In the genomic region with DNA sequence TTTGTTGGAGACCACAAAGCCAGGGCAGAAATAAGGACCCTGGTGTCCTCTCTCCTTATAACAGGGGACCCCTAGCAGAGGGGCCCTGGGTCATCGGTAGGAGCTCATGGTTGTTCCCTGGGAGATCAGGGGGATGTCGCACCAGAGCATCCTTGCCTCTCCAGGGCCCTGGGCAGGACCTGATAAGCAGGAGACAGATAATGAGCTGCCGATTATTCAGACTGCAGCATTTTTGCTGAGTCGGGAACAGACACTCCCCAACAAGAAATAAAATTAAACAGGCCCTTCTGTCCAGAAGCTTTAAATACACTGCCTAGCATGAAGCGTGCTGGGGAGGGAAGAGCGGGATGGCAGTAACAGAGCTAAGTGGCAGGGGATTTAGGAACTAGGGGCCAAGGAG, we compare ENCODE assay signal across 20 cellular contexts. TPM values are rescaled to one million over a fixed set of nuclear protein-coding genes. Genes with fewer than 3 reads are reported as not detected.
DNase-seq lines count a peak whose midpoint lies in the region; ATAC-seq and TF ChIP-seq lines count a peak whose summit lies in the region.
"Had no signal": no experiment of that assay in that cellular context is flagged by ENCODE, and none has a peak within 500 bp of the region (broad histone marks: within the 10 kb centered on the region; RNA-seq: fewer than 3 reads in every experiment).

No MANE protein-coding gene starts in this region.

- intact Hi-C loops in thyroid gland (cut with DNase I): no loop called here

- H3K79me2 ChIP-seq in osteoblast (ENCODE audit: insufficient read depth, low read length): peaks cover 4% of the 10 kb centered on the region

- no peak overlapping the region for H2AFZ ChIP-seq in osteoblast (ENCODE audit: low read length)

- H3K27me3 ChIP-seq in osteoblast (ENCODE audit: insufficient read depth, low read length) (no peaks in the 10 kb centered on the region), thyroid gland (no peaks in the 10 kb centered on the region)

- no peaks in the 10 kb centered on the region for H4K20me1 ChIP-seq in osteoblast (ENCODE audit: insufficient read depth, low read length)

- no peak overlapping the region for H3K4me3 Mint-ChIP-seq in activated naive CD8-positive, alpha-beta T cell treated with anti-CD3 and anti-CD28 coated beads, Interleukin-2, amount 10 ng/mL, durations not matched to agents 7 days and 5 days
- H3K4me3 Mint-ChIP-seq in activated naive CD8-positive, alpha-beta T cell treated with anti-CD3 and anti-CD28 coated beads for 36 hours: no peak overlapping the region
- no peak overlapping the region for H3K4me3 Mint-ChIP-seq in chondrocyte (ENCODE audit: unreplicated experiment)
- H3K4me3 Mint-ChIP-seq: CD4-positive, CD25-positive, alpha-beta regulatory T cell; H9 had no signal

- no peak for ATAC-seq in activated naive CD8-positive, alpha-beta T cell treated with anti-CD3 and anti-CD28 coated beads, Interleukin-2, amount 10 ng/mL, durations not matched to agents 7 days and 5 days (ENCODE audit: low read depth)

- H3K27ac ChIP-seq in osteoblast (ENCODE audit: low read depth, low read length) (no peak overlapping the region), thyroid gland (no peak overlapping the region)
- H3K27ac ChIP-seq: HL-60 had no signal

- no peak overlapping the region for H3K4me2 ChIP-seq in osteoblast (ENCODE audit: insufficient read depth, low read length)

- peak overlapping the region; percentile 45 for H3K27ac Mint-ChIP-seq in activated naive CD8-positive, alpha-beta T cell treated with anti-CD3 and anti-CD28 coated beads, Interleukin-2, amount 10 ng/mL, durations not matched to agents 7 days and 5 days
- H3K27ac Mint-ChIP-seq in activated naive CD8-positive, alpha-beta T cell treated with anti-CD3 and anti-CD28 coated beads for 36 hours: no peak overlapping the region
- no peak overlapping the region for H3K27ac Mint-ChIP-seq in chondrocyte (ENCODE audit: unreplicated experiment)
- H3K27ac Mint-ChIP-seq: CD4-positive, CD25-positive, alpha-beta regulatory T cell; H9 had no signal

- WGBS in thyroid gland, 2 donors: 79 to 94% methylated on average over 6 of the region's 6 CpGs

- no peaks in the 10 kb centered on the region for H3K9me3 Mint-ChIP-seq in activated naive CD8-positive, alpha-beta T cell treated with anti-CD3 and anti-CD28 coated beads, Interleukin-2, amount 10 ng/mL, durations not matched to agents 7 days and 5 days
- H3K9me3 Mint-ChIP-seq in activated naive CD8-positive, alpha-beta T cell treated with anti-CD3 and anti-CD28 coated beads for 36 hours: no peaks in the 10 kb centered on the region
- H3K9me3 Mint-ChIP-seq in chondrocyte (ENCODE audit: low read depth): no peaks in the 10 kb centered on the region
- H3K9me3 Mint-ChIP-seq: CD4-positive, CD25-positive, alpha-beta regulatory T cell; H9 had no signal

- H3K9me3 ChIP-seq in osteoblast (ENCODE audit: low read depth, low read length) (no peaks in the 10 kb centered on the region), thyroid gland (no peaks in the 10 kb centered on the region)
- H3K9me3 ChIP-seq: Caco-2 had no signal

- H3K36me3 Mint-ChIP-seq in activated naive CD8-positive, alpha-beta T cell treated with anti-CD3 and anti-CD28 coated beads, Interleukin-2, amount 10 ng/mL, durations not matched to agents 7 days and 5 days: peaks cover 32% of the 10 kb centered on the region
- H3K36me3 Mint-ChIP-seq in activated naive CD8-positive, alpha-beta T cell treated with anti-CD3 and anti-CD28 coated beads for 36 hours: peaks cover 35% of the 10 kb centered on the region
- H3K36me3 Mint-ChIP-seq in chondrocyte (ENCODE audit: low read depth): no peaks in the 10 kb centered on the region
- H3K36me3 Mint-ChIP-seq: CD4-positive, CD25-positive, alpha-beta regulatory T cell had no signal

- H3K36me3 ChIP-seq in osteoblast (ENCODE audit: insufficient read depth, low read length) (peaks cover 54% of the 10 kb centered on the region), thyroid gland (no peaks in the 10 kb centered on the region)

- H3K4me1 ChIP-seq in osteoblast (ENCODE audit: insufficient read depth, low read length) (no peaks in the 10 kb centered on the region), thyroid gland (no peaks in the 10 kb centered on the region)
- H3K4me1 ChIP-seq: Caco-2 had no signal

- H3K4me1 Mint-ChIP-seq in activated naive CD8-positive, alpha-beta T cell treated with anti-CD3 and anti-CD28 coated beads, Interleukin-2, amount 10 ng/mL, durations not matched to agents 7 days and 5 days: no peaks in the 10 kb centered on the region
- H3K4me1 Mint-ChIP-seq in activated naive CD8-positive, alpha-beta T cell treated with anti-CD3 and anti-CD28 coated beads for 36 hours: no peaks in the 10 kb centered on the region
- no peaks in the 10 kb centered on the region for H3K4me1 Mint-ChIP-seq in chondrocyte (ENCODE audit: low read depth)
- H3K4me1 Mint-ChIP-seq: H9 had no signal

- no peaks in the 10 kb centered on the region for H3K27me3 Mint-ChIP-seq in activated naive CD8-positive, alpha-beta T cell treated with anti-CD3 and anti-CD28 coated beads, Interleukin-2, amount 10 ng/mL, durations not matched to agents 7 days and 5 days
- H3K27me3 Mint-ChIP-seq in activated naive CD8-positive, alpha-beta T cell treated with anti-CD3 and anti-CD28 coated beads for 36 hours: no peaks in the 10 kb centered on the region
- H3K27me3 Mint-ChIP-seq in chondrocyte (ENCODE audit: low read depth): no peaks in the 10 kb centered on the region
- H3K27me3 Mint-ChIP-seq: CD4-positive, CD25-positive, alpha-beta regulatory T cell had no signal

- DNase-seq in activated naive CD8-positive, alpha-beta T cell treated with anti-CD3 and anti-CD28 coated beads, Interleukin-2, amount 10 ng/mL, durations not matched to agents 7 days and 5 days: no peak
- no peak for DNase-seq in activated naive CD8-positive, alpha-beta T cell treated with anti-CD3 and anti-CD28 coated beads for 36 hours
- DNase-seq in chondrocyte (ENCODE audit: low spot score) (peak; percentile 41), osteoblast (ENCODE audit: insufficient read length, low spot score, missing footprints) (peak; percentile 25), thyroid gland (no peak), OCI-M2 (lab: John Stamatoyannopoulos, UW; ENCODE audit: unreplicated experiment) (no peak), A172 (ENCODE audit: low spot score) (no peak)
- DNase-seq: ACHN; CD4-positive, CD25-positive, alpha-beta regulatory T cell; EL; KBM-7; MV-4-11; NCI-H1417 treated with DMSO at 0.1 percent for 48 hours; NCI-H1930; NCI-H446; NCI-H69; SIG-M5 had no signal

- TF ChIP-seq CTCF in chondrocyte (IDR thresholded peaks at IDR 0.05): no peak
- no peak for TF ChIP-seq CTCF in osteoblast (IDR thresholded peaks at IDR 0.05; ENCODE audit: extremely low read depth, low read depth, low read length)
- no peak for TF ChIP-seq CTCF in thyroid gland (IDR thresholded peaks at IDR 0.05)

- no peak for TF ChIP-seq POLR2A in thyroid gland (IDR thresholded peaks at IDR 0.05)

- no peak overlapping the region for H3K4me3 ChIP-seq in osteoblast (ENCODE audit: insufficient read depth, low read length)
- H3K4me3 ChIP-seq in thyroid gland (replicated peaks in 1 of 3): no peak overlapping the region

- POLR2A ChIA-PET in activated naive CD8-positive, alpha-beta T cell treated with anti-CD3 and anti-CD28 coated beads, Interleukin-2, amount 10 ng/mL, durations not matched to agents 7 days and 5 days (lab: Charles Lee): interaction anchor here (0.6 to 1.0 kb wide), 3 partner anchors 8 to 288 kb away, joined by 3 read pairs; no protein-coding TSS in a partner anchor

RNA-seq across cellular contexts. Expression of a gene that starts 15.4 kb away (rescaled TPM):
- not detected for total RNA-seq in activated naive CD8-positive, alpha-beta T cell treated with anti-CD3 and anti-CD28 coated beads, Interleukin-2, amount 10 ng/mL, durations not matched to agents 7 days and 5 days
- not detected for total RNA-seq in activated naive CD8-positive, alpha-beta T cell treated with anti-CD3 and anti-CD28 coated beads for 36 hours
- total RNA-seq in chondrocyte (0.55 to 1.0 TPM in 2 of 3 replicates, not detected in the other), osteoblast (under 0.01 TPM in 2 replicates), thyroid gland (1 to 10 TPM in 2 of 4 donors, under 1 TPM in 1, not detected in 1; 0.33 to 2.3 (median 2.0) TPM)
- total RNA-seq in A172 (2014; rRNA removed; shearing (Covaris generic)): not detected in 2 replicates
- total RNA-seq: Caco-2; CD4-positive, CD25-positive, alpha-beta regulatory T cell had no signal

RNA-seq across cellular contexts. Expression of a gene that starts 16.9 kb away (rescaled TPM):
- total RNA-seq in activated naive CD8-positive, alpha-beta T cell treated with anti-CD3 and anti-CD28 coated beads, Interleukin-2, amount 10 ng/mL, durations not matched to agents 7 days and 5 days: 10 to 100 TPM; 66.7 to 70.5 TPM
- total RNA-seq in activated naive CD8-positive, alpha-beta T cell treated with anti-CD3 and anti-CD28 coated beads for 36 hours: 10 to 100 TPM; 36.7 to 37.1 TPM
- total RNA-seq in chondrocyte (3.9 to 7.7 TPM (median 5.2 TPM) in 3 replicates), osteoblast (0.72 and 1.2 TPM in 2 replicates), thyroid gland (under 1 TPM in 3 of 4 donors, not detected in 1; 0.11 to 0.50 (median 0.34) TPM)
- 9.8 and 16.3 TPM in 2 replicates for total RNA-seq in A172 (2014; rRNA removed; shearing (Covaris generic))

RNA-seq across cellular contexts. Expression of a gene that starts 31.4 kb away (rescaled TPM):
- 100 to 1,000 TPM; 109 to 112 TPM for total RNA-seq in activated naive CD8-positive, alpha-beta T cell treated with anti-CD3 and anti-CD28 coated beads, Interleukin-2, amount 10 ng/mL, durations not matched to agents 7 days and 5 days
- total RNA-seq in activated naive CD8-positive, alpha-beta T cell treated with anti-CD3 and anti-CD28 coated beads for 36 hours: 100 to 1,000 TPM; 258 TPM
- 71.9 to 99.2 TPM (median 75.9 TPM) in 3 replicates for total RNA-seq in chondrocyte
- total RNA-seq in osteoblast: 72.7 and 81.0 TPM in 2 replicates
- total RNA-seq in thyroid gland: 100 to 1,000 TPM in 1 of 4 donors, 10 to 100 TPM in 3; 49.2 to 110 (median 75.1) TPM
- 185 and 215 TPM in 2 replicates for total RNA-seq in A172 (2014; rRNA removed; shearing (Covaris generic))

RNA-seq across cellular contexts. Expression of a gene that starts 37.4 kb away (rescaled TPM):
- total RNA-seq in activated naive CD8-positive, alpha-beta T cell treated with anti-CD3 and anti-CD28 coated beads, Interleukin-2, amount 10 ng/mL, durations not matched to agents 7 days and 5 days: not detected
- not detected for total RNA-seq in activated naive CD8-positive, alpha-beta T cell treated with anti-CD3 and anti-CD28 coated beads for 36 hours
- total RNA-seq in chondrocyte: 1.6 to 2.8 TPM (median 2.0 TPM) in 3 replicates
- total RNA-seq in osteoblast: under 0.01 TPM in 1 of 2 replicates, not detected in the other
- total RNA-seq in thyroid gland: under 1 TPM in 2 of 4 donors, not detected in 2; 0.59 to 0.75 TPM
- 22.9 and 28.2 TPM in 2 replicates for total RNA-seq in A172 (2014; rRNA removed; shearing (Covaris generic))
- total RNA-seq: CD4-positive, CD25-positive, alpha-beta regulatory T cell had no signal

Comparison
In these comparisons a context has a peak if more than half of its experiments do, and no peak if none do; other contexts are left out.
1. DNase-seq: peak in chondrocyte (single experiment) and osteoblast (single experiment); none in activated naive CD8-positive, alpha-beta T cell treated with anti-CD3 and anti-CD28 coated beads, Interleukin-2, amount 10 ng/mL, durations not matched to agents 7 days and 5 days (single experiment), activated naive CD8-positive, alpha-beta T cell treated with anti-CD3 and anti-CD28 coated beads for 36 hours (single experiment), thyroid gland (0 of 2), OCI-M2 (single experiment) and A172 (single experiment).